8 cellular contexts compared by ENCODE assay signal in genomic region chr9:109118802-109119438, GRCh38. TPM values are rescaled to one million over a fixed set of nuclear protein-coding genes. Genes with fewer than 3 reads are reported as not detected.
DNase-seq lines count a peak whose midpoint lies in the region; ATAC-seq lines count a peak whose summit lies in the region.

No MANE protein-coding gene starts in this region.

- H3K27me3 Mint-ChIP-seq in activated naive CD8-positive, alpha-beta T cell treated with anti-CD3 and anti-CD28 coated beads, Interleukin-2, amount 10 ng/mL, durations not matched to agents 7 days and 5 days = no peaks in the 10 kb centered on the region

- peak overlapping the region; percentile 90 for H3K4me3 ChIP-seq in HUES48 (ENCODE audit: low read depth, low read length)
- H3K4me3 ChIP-seq in iPS-20b (ENCODE audit: low read length) = peak overlapping the region; percentile 93

- H3K36me3 ChIP-seq in HUES48 (ENCODE audit: control insufficient read depth, insufficient read depth, low read length) (0 out of 2 replicates have a peak, but pooled peaks cover 2% of the 10 kb centered on the region), iPS-20b (ENCODE audit: insufficient read depth, low read depth, low read length) (peaks cover 5% of the 10 kb centered on the region; the same call in 1 of the 2 replicates)

- H3K4me1 ChIP-seq in HUES48 (ENCODE audit: control insufficient read depth, insufficient read depth, low read length) = peaks cover 28% of the 10 kb centered on the region
- H3K4me1 ChIP-seq in iPS-20b (ENCODE audit: insufficient read depth, low read length) = peaks cover 15% of the 10 kb centered on the region; the same call in 1 of the 2 replicates

- peak overlapping the region; percentile 78 for H3K27ac ChIP-seq in HUES48 (ENCODE audit: low read depth, low read length)
- H3K27ac ChIP-seq in iPS-20b (ENCODE audit: low read length) = peak overlapping the region; percentile 16

- H3K9ac ChIP-seq in HUES48 (ENCODE audit: low read depth, low read length) = peak overlapping the region; percentile 89; the same call in 1 of the 2 replicates
- peak overlapping the region; percentile 90 for H3K9ac ChIP-seq in iPS-20b (ENCODE audit: low read depth, low read length)

- H3K27me3 ChIP-seq in HUES48 (ENCODE audit: control insufficient read depth, insufficient read depth, low read length) (no peaks in the 10 kb centered on the region), iPS-20b (ENCODE audit: insufficient read depth, low read length) (no peaks in the 10 kb centered on the region)

- no peak for ATAC-seq in activated naive CD8-positive, alpha-beta T cell treated with anti-CD3 and anti-CD28 coated beads, Interleukin-2, amount 10 ng/mL, durations not matched to agents 7 days and 5 days (ENCODE audit: low read depth)
- no peak for ATAC-seq in HG02763 (IDR thresholded peaks at IDR 0.05; ENCODE audit: unreplicated experiment)

- H3K4me1 Mint-ChIP-seq in activated naive CD8-positive, alpha-beta T cell treated with anti-CD3 and anti-CD28 coated beads, Interleukin-2, amount 10 ng/mL, durations not matched to agents 7 days and 5 days = peaks cover 47% of the 10 kb centered on the region

- peak; percentile 17 for DNase-seq in AG20443 (ENCODE audit: low spot score)
- DNase-seq in activated naive CD8-positive, alpha-beta T cell treated with anti-CD3 and anti-CD28 coated beads, Interleukin-2, amount 10 ng/mL, durations not matched to agents 7 days and 5 days = no peak
- peak; percentile 25 for DNase-seq in stimulated activated CD8-positive, alpha-beta memory T cell treated with anti-CD3 and anti-CD28 coated beads, Interleukin-12 subunit alpha, Interleukin-12 subunit beta, amount 100 ng/mL, for 4 hours (ENCODE audit: low read depth)
- DNase-seq in SKM-1 (lab: John Stamatoyannopoulos, UW; ENCODE audit: unreplicated experiment) = no peak
- no peak for DNase-seq in H4 (ENCODE audit: low spot score)

- peak overlapping the region; percentile 96 for H3K4me3 Mint-ChIP-seq in activated naive CD8-positive, alpha-beta T cell treated with anti-CD3 and anti-CD28 coated beads, Interleukin-2, amount 10 ng/mL, durations not matched to agents 7 days and 5 days

- H3K9me3 ChIP-seq in HUES48 (ENCODE audit: control insufficient read depth, insufficient read depth, low read length) (no peaks in the 10 kb centered on the region), iPS-20b (ENCODE audit: insufficient read depth, low read depth, low read length) (no peaks in the 10 kb centered on the region)

- H3K27ac Mint-ChIP-seq in activated naive CD8-positive, alpha-beta T cell treated with anti-CD3 and anti-CD28 coated beads, Interleukin-2, amount 10 ng/mL, durations not matched to agents 7 days and 5 days = peak overlapping the region; percentile 89

- H3K36me3 Mint-ChIP-seq in activated naive CD8-positive, alpha-beta T cell treated with anti-CD3 and anti-CD28 coated beads, Interleukin-2, amount 10 ng/mL, durations not matched to agents 7 days and 5 days = peaks cover 17% of the 10 kb centered on the region

- H3K9me3 Mint-ChIP-seq in activated naive CD8-positive, alpha-beta T cell treated with anti-CD3 and anti-CD28 coated beads, Interleukin-2, amount 10 ng/mL, durations not matched to agents 7 days and 5 days = no peaks in the 10 kb centered on the region

- POLR2A ChIA-PET in activated naive CD8-positive, alpha-beta T cell treated with anti-CD3 and anti-CD28 coated beads, Interleukin-2, amount 10 ng/mL, durations not matched to agents 7 days and 5 days (lab: Charles Lee) = interaction anchor here (1.0 to 1.9 kb wide), 8 partner anchors 9 to 185 kb away, joined by 3 to 12 read pairs (median 5); partner anchors contain the start of gene ABITRAM

RNA-seq across cellular contexts. Expression of gene TMEM245, which starts 0.8 kb away (rescaled TPM):
- total RNA-seq in activated naive CD8-positive, alpha-beta T cell treated with anti-CD3 and anti-CD28 coated beads, Interleukin-2, amount 10 ng/mL, durations not matched to agents 7 days and 5 days = 10 to 100 TPM; 42.8 to 45.7 TPM
- 34.7 and 39.0 TPM in 2 replicates for total RNA-seq in H4 (2014; rRNA removed; shearing (Covaris generic))

RNA-seq across cellular contexts. Expression of gene FRRS1L, which starts 48.1 kb away (rescaled TPM):
- total RNA-seq in activated naive CD8-positive, alpha-beta T cell treated with anti-CD3 and anti-CD28 coated beads, Interleukin-2, amount 10 ng/mL, durations not matched to agents 7 days and 5 days = not detected
- not detected in 2 replicates for total RNA-seq in H4 (2014; rRNA removed; shearing (Covaris generic))

Comparison
In these comparisons a context has a peak if more than half of its experiments do, and no peak if none do; other contexts are left out.
1. DNase-seq: peak in AG20443 (single experiment) and stimulated activated CD8-positive, alpha-beta memory T cell treated with anti-CD3 and anti-CD28 coated beads, Interleukin-12 subunit alpha, Interleukin-12 subunit beta, amount 100 ng/mL, for 4 hours (single experiment); none in activated naive CD8-positive, alpha-beta T cell treated with anti-CD3 and anti-CD28 coated beads, Interleukin-2, amount 10 ng/mL, durations not matched to agents 7 days and 5 days (single experiment), SKM-1 (single experiment) and H4 (single experiment).